ENCODE assay signal across 13 cellular contexts in the genomic region with DNA sequence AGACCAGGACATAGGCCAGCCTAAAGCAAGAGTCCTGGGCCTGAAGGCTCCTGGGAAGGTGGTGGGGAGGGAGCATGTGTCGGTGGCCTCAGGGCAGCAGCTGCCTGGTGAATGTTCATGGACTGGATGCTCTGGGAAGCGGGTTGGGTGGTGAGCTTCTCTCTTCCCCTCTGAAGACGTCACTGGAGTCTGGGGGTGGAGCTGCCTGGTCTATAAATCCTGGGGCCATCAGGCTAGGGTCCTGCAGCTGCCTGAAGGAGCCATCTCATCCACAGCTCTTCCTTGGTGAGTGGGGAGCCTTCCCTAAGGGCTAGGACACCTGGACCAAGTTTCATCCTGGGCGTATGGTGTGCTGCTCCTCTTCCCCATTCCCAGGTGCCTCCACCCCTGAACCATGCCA. TPM values are rescaled to one million over a fixed set of nuclear protein-coding genes. Genes with fewer than 3 reads are reported as not detected.
A peak's percentile ranks its signal among the peaks of the same experiment; 100 is the strongest.
DNase-seq lines count a peak whose midpoint lies in the region; ATAC-seq and TF ChIP-seq lines count a peak whose summit lies in the region.
"Had no signal": no experiment of that assay in that cellular context is flagged by ENCODE, and none has a peak within 500 bp of the region (broad histone marks: within the 10 kb centered on the region; RNA-seq: fewer than 3 reads in every experiment).

Gene GNRH2 (plus strand): TSS at position 242 of the 400 bp plus-strand sequence. CDS start 793 bp downstream, outside the sequence.

- H3K27ac Mint-ChIP-seq in Caco-2 (ENCODE audit: unreplicated experiment): peak within 1 kb of the TSS; percentile 63
- peak within 1 kb of the TSS; percentile 8 for H3K27ac Mint-ChIP-seq in glutamatergic neuron (ENCODE audit: unreplicated experiment)

- intact Hi-C loops in Caco-2 (cut with micrococcal nuclease; ENCODE audit: unreplicated experiment): no loop called here

- no peaks in the 10 kb centered on the region for H3K27me3 Mint-ChIP-seq in Caco-2 (ENCODE audit: insufficient read depth, unreplicated experiment)
- peaks cover 7% of the 10 kb centered on the region for H3K27me3 Mint-ChIP-seq in glutamatergic neuron (ENCODE audit: unreplicated experiment)

- CTCF ChIA-PET in Caco-2 (lab: Charles Lee): no interaction called here

- no peak for ATAC-seq in HG03342 (IDR thresholded peaks at IDR 0.05; ENCODE audit: unreplicated experiment)

- H3K9ac ChIP-seq in skeletal muscle tissue (ENCODE audit: low read depth in 1 of 3, low read length in 3 of 3): no peak within 1 kb of the TSS

- POLR2A ChIA-PET in Caco-2 (lab: Charles Lee): no interaction called here

- H3K36me3 Mint-ChIP-seq in Caco-2 (ENCODE audit: insufficient read depth, unreplicated experiment) (peaks cover 61% of the 10 kb centered on the region), glutamatergic neuron (ENCODE audit: unreplicated experiment) (no peaks in the 10 kb centered on the region)

- H3K27me3 ChIP-seq in Caco-2 (replicated peaks; ENCODE audit: control insufficient read depth, insufficient read depth, low read length): no peaks in the 10 kb centered on the region
- H3K27me3 ChIP-seq in skeletal muscle tissue (ENCODE audit: control insufficient read depth in 3 of 3, insufficient read depth in 3 of 3, low read length in 3 of 3): no peaks in the 10 kb centered on the region
- no peaks in the 10 kb centered on the region for H3K27me3 ChIP-seq in H7 (ENCODE audit: control insufficient read depth, insufficient read depth, low read length)
- H3K27me3 ChIP-seq: brain microvascular endothelial cell had no signal

- H3K9me3 Mint-ChIP-seq in Caco-2 (ENCODE audit: unreplicated experiment) (no peaks in the 10 kb centered on the region), glutamatergic neuron (ENCODE audit: unreplicated experiment) (peaks cover 10% of the 10 kb centered on the region)

- H3K9me3 ChIP-seq in Caco-2 (no peaks in the 10 kb centered on the region), skeletal muscle tissue (ENCODE audit: control insufficient read depth in 3 of 3, low read length in 3 of 3) (no peaks in the 10 kb centered on the region)

- peak within 1 kb of the TSS; percentile 83 for H3K4me3 Mint-ChIP-seq in Caco-2 (ENCODE audit: unreplicated experiment)
- H3K4me3 Mint-ChIP-seq in glutamatergic neuron (ENCODE audit: unreplicated experiment): no peak within 1 kb of the TSS

- no peak for DNase-seq in Caco-2
- no peak for DNase-seq in glutamatergic neuron
- no peak for DNase-seq in GM19238 (ENCODE audit: insufficient read length, low spot score)
- DNase-seq in H7: no peak
- DNase-seq: brain microvascular endothelial cell; DMS53; KBM-7; NCI-H2081 treated with DMSO at 0.1 percent for 48 hours; stimulated activated CD4-positive, alpha-beta T cell treated with anti-CD3 and anti-CD28 coated beads, Interleukin-15, amount 100 ng/mL, for 24 hours had no signal

- TF ChIP-seq CTCF in Caco-2 (IDR thresholded peaks at IDR 0.05; ENCODE audit: insufficient read depth in 1 of 2, low read depth in 1 of 2, low read length in 1 of 2, severe bottlenecking in 1 of 2, unreplicated experiment in 1 of 2): no peak
- no peak for TF ChIP-seq CTCF in VCaP (conservative IDR thresholded peaks at IDR 0.05)
- no peak for TF ChIP-seq CTCF in glutamatergic neuron (IDR thresholded peaks at IDR 0.05; ENCODE audit: partially characterized antibody, unreplicated experiment)

- H3K4me3 ChIP-seq in Caco-2 (ENCODE audit: low read depth, low read length) (peak within 1 kb of the TSS; percentile 96; the same call in 1 of the 2 replicates), skeletal muscle tissue (ENCODE audit: low read length in 3 of 3) (no peak within 1 kb of the TSS), H7 (ENCODE audit: insufficient read depth, low read depth, low read length) (no peak within 1 kb of the TSS)

- H3K4me1 ChIP-seq in Caco-2: peaks cover 14% of the 10 kb centered on the region
- peaks cover 18 to 41% (median 25%) of the 10 kb centered on the region in 3 donors for H3K4me1 ChIP-seq in skeletal muscle tissue (ENCODE audit: control insufficient read depth in 3 of 3, insufficient read depth in 3 of 3, low read length in 3 of 3)

- H3K27ac ChIP-seq in VCaP (peak within 1 kb of the TSS; percentile 96), skeletal muscle tissue (ENCODE audit: low read depth, low read length) (peak within 1 kb of the TSS; percentile 69)
- H3K27ac ChIP-seq: brain microvascular endothelial cell, epithelial cell of prostate had no signal

- peaks cover 6% of the 10 kb centered on the region for H3K36me3 ChIP-seq in Caco-2 (ENCODE audit: control insufficient read depth, insufficient read depth, low read length)
- H3K36me3 ChIP-seq in skeletal muscle tissue (ENCODE audit: control insufficient read depth in 3 of 3, insufficient read depth in 3 of 3, low read length in 3 of 3): peaks cover 22 to 34% (median 29%) of the 10 kb centered on the region in 3 donors
- peaks cover 14% of the 10 kb centered on the region for H3K36me3 ChIP-seq in H7 (replicated peaks; ENCODE audit: control insufficient read depth, insufficient read depth, low read length)

- H3K4me1 Mint-ChIP-seq in Caco-2 (ENCODE audit: low read depth, unreplicated experiment): peaks cover 17% of the 10 kb centered on the region
- H3K4me1 Mint-ChIP-seq in glutamatergic neuron (ENCODE audit: low read depth, unreplicated experiment): peaks cover 19% of the 10 kb centered on the region

- no TSS peak for BruUV-seq in Caco-2 (replicated peaks; lab: Mats Ljungman, UMichigan)

RNA-seq across cellular contexts. Expression of gene GNRH2, which starts in this region (rescaled TPM):
- total RNA-seq in Caco-2 (2022) (0.74 TPM in 1 of 2 replicates, not detected in the other), glutamatergic neuron (ENCODE audit: unreplicated experiment) (1.2 TPM), skeletal muscle tissue (not detected)
- total RNA-seq in H7 (2014; rRNA removed; shearing (Covaris generic)): not detected in 2 replicates
